ENCODE assay signal across 14 cellular contexts in the genomic region with DNA sequence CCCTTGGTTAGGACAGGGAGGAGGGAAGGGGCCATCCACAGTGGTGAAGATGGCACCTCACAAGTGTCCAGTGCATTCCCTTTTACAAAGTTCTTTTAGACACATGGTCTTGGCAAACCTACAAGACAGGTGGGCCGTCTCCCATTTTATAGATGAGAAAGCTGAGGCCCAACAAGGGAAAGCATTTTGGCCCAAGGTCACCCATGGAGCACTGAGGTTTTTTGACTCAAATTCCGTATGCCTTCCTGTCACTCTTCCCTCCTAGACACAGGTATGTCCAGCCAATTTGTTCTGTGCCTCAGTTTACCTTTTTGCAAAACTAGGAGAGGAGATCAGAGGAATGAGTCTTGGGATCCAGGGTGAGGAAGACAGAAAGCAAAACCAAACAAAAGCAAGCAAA. TPM values are rescaled to one million over a fixed set of nuclear protein-coding genes. Genes with fewer than 3 reads are reported as not detected.
"Had no signal": no experiment of that assay in that cellular context is flagged by ENCODE, and none has a peak within 500 bp of the region (broad histone marks: within the 10 kb centered on the region; RNA-seq: fewer than 3 reads in every experiment).

No MANE protein-coding gene starts in this region.

- DNase-seq: activated CD4-positive, alpha-beta T cell treated with anti-CD3 and anti-CD28 coated beads, Interleukin-2, amount 50 U/mL, for 1 hour; activated CD4-positive, CD25-positive, alpha-beta regulatory T cell; activated effector memory CD4-positive, alpha-beta T cell treated with Interleukin-2 at 50 U/mL for 16 hours; foreskin melanocyte; heart left ventricle; kidney glomerular epithelial cell; occipital lobe; sigmoid colon; stimulated activated CD4-positive, alpha-beta T cell treated with anti-CD3 and anti-CD28 coated beads, Interleukin-12 subunit alpha, Interleukin-12 subunit beta, amount 100 ng/mL, for 4 hours; stimulated activated naive CD4-positive, alpha-beta T cell treated with Interleukin-2 at 50 U/mL for 16 hours had no signal

- H3K27ac ChIP-seq: heart left ventricle, sigmoid colon had no signal

- H3K36me3 Mint-ChIP-seq: activated naive CD4-positive, alpha-beta T cell treated with anti-CD3 and anti-CD28 coated beads, Interleukin-2, amount 50 U/mL, for 72 hours had no signal

- H3K36me3 ChIP-seq: heart left ventricle, sigmoid colon had no signal

- H3K4me3 ChIP-seq: sigmoid colon had no signal

- H3K27ac Mint-ChIP-seq: activated naive CD4-positive, alpha-beta T cell treated with anti-CD3 and anti-CD28 coated beads, Interleukin-2, amount 50 U/mL, for 72 hours; T-helper 1 cell treated with Interleukin-12 subunit alpha and Interleukin-12 subunit beta and Interleukin-4 antibody, amounts not matched to agents 30 μg/mL and 1 μg/mL, for 36 hours had no signal

- ATAC-seq: activated naive CD4-positive, alpha-beta T cell treated with anti-CD3 and anti-CD28 coated beads, Interleukin-2, amount 50 U/mL, for 72 hours; heart left ventricle had no signal

- H3K9me3 Mint-ChIP-seq: activated naive CD4-positive, alpha-beta T cell treated with anti-CD3 and anti-CD28 coated beads, Interleukin-2, amount 50 U/mL, for 72 hours; T-helper 1 cell treated with Interleukin-12 subunit alpha and Interleukin-12 subunit beta and Interleukin-4 antibody, amounts not matched to agents 30 μg/mL and 1 μg/mL, for 36 hours had no signal

- H3K9me3 ChIP-seq: heart left ventricle, sigmoid colon had no signal

RNA-seq across cellular contexts. Expression of a gene that starts 6.5 kb away (rescaled TPM):
- total RNA-seq: bronchial epithelial cell, liver had no signal
- polyA plus RNA-seq: liver had no signal
